1 cellular context compared by ENCODE assay signal in the genomic region with DNA sequence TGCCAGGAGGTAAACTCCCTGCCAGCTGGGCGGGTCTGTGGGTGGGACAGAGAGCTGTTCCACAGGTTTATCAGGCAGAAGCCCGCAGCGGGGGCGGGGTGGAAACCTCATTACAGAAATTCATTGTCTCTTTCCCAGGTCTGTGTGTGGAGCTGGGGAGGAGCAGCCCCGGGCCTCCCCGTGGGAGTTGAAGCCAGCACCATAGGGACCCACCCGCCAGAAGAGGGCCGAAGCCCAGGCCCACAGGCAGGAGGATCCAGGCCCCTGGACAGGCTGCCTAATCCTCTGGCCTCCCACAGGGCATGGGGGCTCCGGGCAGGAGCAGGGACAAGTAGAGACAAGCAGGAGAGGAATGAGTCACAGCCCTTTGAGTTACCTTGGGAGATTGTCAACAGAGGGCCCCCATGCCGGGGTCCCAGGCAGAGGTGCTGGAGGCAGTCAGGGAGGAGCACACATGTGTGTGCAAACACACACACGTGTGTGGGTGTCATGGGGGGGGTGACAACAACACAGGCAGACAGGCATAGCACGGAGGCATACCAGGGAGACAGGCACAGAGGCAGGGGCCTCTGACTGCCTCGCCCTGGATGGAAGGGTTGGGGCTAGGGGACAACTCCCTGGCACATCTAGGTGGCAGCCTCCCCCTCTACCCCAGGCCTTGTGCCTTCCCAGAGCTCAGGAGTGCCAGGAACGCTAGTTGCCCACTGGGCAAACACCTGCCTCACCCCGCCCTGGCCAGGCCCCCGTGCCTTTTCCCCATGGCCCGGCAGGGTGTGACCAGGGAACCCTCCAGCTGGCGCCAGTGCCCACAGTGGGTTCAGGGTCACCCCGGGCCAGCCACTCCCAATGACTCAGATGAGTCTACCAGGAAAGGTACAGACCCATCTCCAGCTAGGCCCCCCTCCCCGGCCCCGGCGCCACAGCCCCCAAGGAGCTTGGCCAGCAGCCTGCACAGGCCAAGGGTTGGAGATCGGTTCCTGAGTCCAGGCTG.
A peak's percentile ranks its signal among the peaks of the same experiment; 100 is the strongest.
TF ChIP-seq lines count a peak whose summit lies in the region.

No MANE protein-coding gene starts in this region.

TF ChIP-seq in K562, 482 proteins besides CTCF, POLR2A, EP300 and RAD21 (continued from another document):
- TF ChIP-seq KDM4B (IDR thresholded peaks at IDR 0.05; ENCODE audit: borderline replicate concordance in 2 of 2, low read depth in 1 of 2) (0 out of 4 replicates have a peak, but pooled peaks of 1 of the 2 experiments have one; percentile 31), SRF (CRISPR knock-in tag; IDR thresholded peaks at IDR 0.05) (no peak), SMARCE1 (IDR thresholded peaks at IDR 0.05) (peak; percentile 69), HDAC1 (IDR thresholded peaks at IDR 0.05) (peak in 1 of 2 experiments; percentile 47; a peak in 2 of 4 replicates), DPF2 (IDR thresholded peaks at IDR 0.05) (peak; percentile 58), ZNF212 (CRISPR knock-in tag; IDR thresholded peaks at IDR 0.05) (no peak), SAFB (IDR thresholded peaks at IDR 0.05; ENCODE audit: borderline replicate concordance, low read depth, low read length) (no peak), MTA1 (IDR thresholded peaks at IDR 0.05; ENCODE audit: borderline replicate concordance) (peak; percentile 23; the same call in 1 of the 2 replicates), TEAD1 (CRISPR knock-in tag; IDR thresholded peaks at IDR 0.05) (0 out of 4 replicates have a peak, but pooled peaks of 1 of the 2 experiments have one; percentile 15), ZBTB17 (CRISPR knock-in tag; IDR thresholded peaks at IDR 0.05) (0 out of 2 replicates have a peak, but pooled peaks have one; percentile 31)
- TF ChIP-seq, protein P1, sequence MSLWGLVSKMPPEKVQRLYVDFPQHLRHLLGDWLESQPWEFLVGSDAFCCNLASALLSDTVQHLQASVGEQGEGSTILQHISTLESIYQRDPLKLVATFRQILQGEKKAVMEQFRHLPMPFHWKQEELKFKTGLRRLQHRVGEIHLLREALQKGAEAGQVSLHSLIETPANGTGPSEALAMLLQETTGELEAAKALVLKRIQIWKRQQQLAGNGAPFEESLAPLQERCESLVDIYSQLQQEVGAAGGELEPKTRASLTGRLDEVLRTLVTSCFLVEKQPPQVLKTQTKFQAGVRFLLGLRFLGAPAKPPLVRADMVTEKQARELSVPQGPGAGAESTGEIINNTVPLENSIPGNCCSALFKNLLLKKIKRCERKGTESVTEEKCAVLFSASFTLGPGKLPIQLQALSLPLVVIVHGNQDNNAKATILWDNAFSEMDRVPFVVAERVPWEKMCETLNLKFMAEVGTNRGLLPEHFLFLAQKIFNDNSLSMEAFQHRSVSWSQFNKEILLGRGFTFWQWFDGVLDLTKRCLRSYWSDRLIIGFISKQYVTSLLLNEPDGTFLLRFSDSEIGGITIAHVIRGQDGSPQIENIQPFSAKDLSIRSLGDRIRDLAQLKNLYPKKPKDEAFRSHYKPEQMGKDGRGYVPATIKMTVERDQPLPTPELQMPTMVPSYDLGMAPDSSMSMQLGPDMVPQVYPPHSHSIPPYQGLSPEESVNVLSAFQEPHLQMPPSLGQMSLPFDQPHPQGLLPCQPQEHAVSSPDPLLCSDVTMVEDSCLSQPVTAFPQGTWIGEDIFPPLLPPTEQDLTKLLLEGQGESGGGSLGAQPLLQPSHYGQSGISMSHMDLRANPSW (CRISPR knock-in tag; IDR thresholded peaks at IDR 0.05) = no peak
- TF ChIP-seq, protein P2, sequence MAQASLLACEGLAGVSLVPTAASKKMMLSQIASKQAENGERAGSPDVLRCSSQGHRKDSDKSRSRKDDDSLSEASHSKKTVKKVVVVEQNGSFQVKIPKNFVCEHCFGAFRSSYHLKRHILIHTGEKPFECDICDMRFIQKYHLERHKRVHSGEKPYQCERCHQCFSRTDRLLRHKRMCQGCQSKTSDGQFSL (CRISPR knock-in tag; IDR thresholded peaks at IDR 0.05) = peak; percentile 84
- TF ChIP-seq, protein P2 (tag; IDR thresholded peaks at IDR 0.05) = 0 out of 4 replicates have a peak, but pooled peaks of 1 of the 2 experiments have one; percentile 39
- TF ChIP-seq, protein P3, sequence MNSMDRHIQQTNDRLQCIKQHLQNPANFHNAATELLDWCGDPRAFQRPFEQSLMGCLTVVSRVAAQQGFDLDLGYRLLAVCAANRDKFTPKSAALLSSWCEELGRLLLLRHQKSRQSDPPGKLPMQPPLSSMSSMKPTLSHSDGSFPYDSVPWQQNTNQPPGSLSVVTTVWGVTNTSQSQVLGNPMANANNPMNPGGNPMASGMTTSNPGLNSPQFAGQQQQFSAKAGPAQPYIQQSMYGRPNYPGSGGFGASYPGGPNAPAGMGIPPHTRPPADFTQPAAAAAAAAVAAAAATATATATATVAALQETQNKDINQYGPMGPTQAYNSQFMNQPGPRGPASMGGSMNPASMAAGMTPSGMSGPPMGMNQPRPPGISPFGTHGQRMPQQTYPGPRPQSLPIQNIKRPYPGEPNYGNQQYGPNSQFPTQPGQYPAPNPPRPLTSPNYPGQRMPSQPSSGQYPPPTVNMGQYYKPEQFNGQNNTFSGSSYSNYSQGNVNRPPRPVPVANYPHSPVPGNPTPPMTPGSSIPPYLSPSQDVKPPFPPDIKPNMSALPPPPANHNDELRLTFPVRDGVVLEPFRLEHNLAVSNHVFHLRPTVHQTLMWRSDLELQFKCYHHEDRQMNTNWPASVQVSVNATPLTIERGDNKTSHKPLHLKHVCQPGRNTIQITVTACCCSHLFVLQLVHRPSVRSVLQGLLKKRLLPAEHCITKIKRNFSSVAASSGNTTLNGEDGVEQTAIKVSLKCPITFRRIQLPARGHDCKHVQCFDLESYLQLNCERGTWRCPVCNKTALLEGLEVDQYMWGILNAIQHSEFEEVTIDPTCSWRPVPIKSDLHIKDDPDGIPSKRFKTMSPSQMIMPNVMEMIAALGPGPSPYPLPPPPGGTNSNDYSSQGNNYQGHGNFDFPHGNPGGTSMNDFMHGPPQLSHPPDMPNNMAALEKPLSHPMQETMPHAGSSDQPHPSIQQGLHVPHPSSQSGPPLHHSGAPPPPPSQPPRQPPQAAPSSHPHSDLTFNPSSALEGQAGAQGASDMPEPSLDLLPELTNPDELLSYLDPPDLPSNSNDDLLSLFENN (IDR thresholded peaks at IDR 0.05; ENCODE audit: low read depth in 2 of 2, low read length in 2 of 2) = no peak
TF ChIP-seq in K562: peak in this region for 34.
